31 cellular contexts compared by ENCODE assay signal in the genomic region with DNA sequence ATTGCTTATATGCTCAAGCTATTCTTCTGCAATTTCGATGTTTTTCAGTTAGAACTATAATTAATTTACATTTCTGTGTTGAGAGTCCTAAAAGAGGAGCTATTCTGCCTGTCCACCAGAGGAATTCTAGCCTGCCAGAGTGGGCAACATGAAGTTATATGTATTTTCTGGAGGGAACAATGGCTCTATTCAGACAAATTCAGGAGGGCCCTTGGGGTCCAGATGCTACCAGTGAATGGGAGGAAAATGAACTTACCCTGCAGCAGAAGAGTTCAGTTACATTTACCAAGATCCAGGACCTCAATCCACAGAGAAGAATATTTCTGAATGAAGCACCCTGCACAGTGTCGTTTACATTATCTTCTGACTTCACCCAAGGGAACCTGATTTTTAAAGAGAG.
"Had no signal": no experiment of that assay in that cellular context is flagged by ENCODE, and none has a peak within 500 bp of the region (broad histone marks: within the 10 kb centered on the region; RNA-seq: fewer than 3 reads in every experiment).

No MANE protein-coding gene starts in this region.

- ATAC-seq: activated CD4-positive, CD25-positive, alpha-beta regulatory T cell treated with anti-CD3 and anti-CD28 coated beads, Interleukin-2, amount 50 U/mL, for 24 hours; activated CD8-positive, alpha-beta T cell treated with anti-CD3 and anti-CD28 coated beads for 36 hours; activated T-cell treated with anti-CD3 and anti-CD28 coated beads, Interleukin-2, amount 50 U/mL, for 4 hours; activated T-helper 17 cell treated with anti-CD3 and anti-CD28 coated beads, Interleukin-2, amount 50 U/mL, for 72 hours; body of pancreas; esophagus mucosa; gastrocnemius medialis; T-helper 17 cell had no signal

- H3K4me1 Mint-ChIP-seq: activated B cell treated with CpG ODN at 0.5 μM for 24 hours; activated T-helper 17 cell treated with anti-CD3 and anti-CD28 coated beads, Interleukin-2, amount 50 U/mL, for 72 hours; endodermal cell had no signal

- H3K27ac ChIP-seq: body of pancreas, dorsolateral prefrontal cortex, gastrocnemius medialis, WERI-Rb-1 had no signal

- H3K4me3 Mint-ChIP-seq: activated B cell treated with CpG ODN at 0.5 μM for 24 hours; activated CD8-positive, alpha-beta T cell treated with anti-CD3 and anti-CD28 coated beads for 36 hours; activated naive CD8-positive, alpha-beta T cell; activated T-cell treated with anti-CD3 and anti-CD28 coated beads, Interleukin-2, amount 50 U/mL, for 4 hours; activated T-helper 17 cell treated with anti-CD3 and anti-CD28 coated beads, Interleukin-2, amount 50 U/mL, for 72 hours; dendritic cell treated with granulocyte-macrophage colony-stimulating factor and Interleukin-4, amounts not matched to agents 40 ng/mL and 50 ng/mL, for 4 days; endodermal cell; T-helper 17 cell; T-helper 2 cell treated with Interferon-gamma antibody and Interleukin-4, amounts not matched to agents 5 μg/mL and 100 μg/mL, for 36 hours had no signal

- H3K27ac Mint-ChIP-seq: activated B cell treated with CpG ODN at 0.5 μM for 24 hours; activated CD8-positive, alpha-beta T cell treated with anti-CD3 and anti-CD28 coated beads for 36 hours; activated naive CD8-positive, alpha-beta T cell; activated T-helper 17 cell treated with anti-CD3 and anti-CD28 coated beads, Interleukin-2, amount 50 U/mL, for 72 hours; dendritic cell treated with granulocyte-macrophage colony-stimulating factor and Interleukin-4, amounts not matched to agents 40 ng/mL and 50 ng/mL, for 4 days; endodermal cell; T-helper 17 cell; T-helper 2 cell treated with Interferon-gamma antibody and Interleukin-4, amounts not matched to agents 5 μg/mL and 100 μg/mL, for 36 hours had no signal

- H3K27me3 Mint-ChIP-seq: activated CD8-positive, alpha-beta T cell treated with anti-CD3 and anti-CD28 coated beads for 36 hours; activated naive CD8-positive, alpha-beta T cell; activated T-helper 17 cell treated with anti-CD3 and anti-CD28 coated beads, Interleukin-2, amount 50 U/mL, for 72 hours; dendritic cell treated with granulocyte-macrophage colony-stimulating factor and Interleukin-4, amounts not matched to agents 40 ng/mL and 50 ng/mL, for 4 days had no signal

- H3K9me3 ChIP-seq: body of pancreas, gastrocnemius medialis had no signal

- H3K27me3 ChIP-seq: body of pancreas, gastrocnemius medialis had no signal

- H3K9me3 Mint-ChIP-seq: activated B cell treated with CpG ODN at 0.5 μM for 24 hours; activated CD8-positive, alpha-beta T cell treated with anti-CD3 and anti-CD28 coated beads for 36 hours; activated T-cell treated with anti-CD3 and anti-CD28 coated beads, Interleukin-2, amount 50 U/mL, for 4 hours; activated T-helper 17 cell treated with anti-CD3 and anti-CD28 coated beads, Interleukin-2, amount 50 U/mL, for 72 hours; dendritic cell treated with granulocyte-macrophage colony-stimulating factor and Interleukin-4, amounts not matched to agents 40 ng/mL and 50 ng/mL, for 4 days; endodermal cell; T-helper 2 cell treated with Interferon-gamma antibody and Interleukin-4, amounts not matched to agents 5 μg/mL and 100 μg/mL, for 36 hours had no signal

- H3K4me3 ChIP-seq: body of pancreas, coronary artery, dorsolateral prefrontal cortex, gastrocnemius medialis had no signal

- DNase-seq: activated B cell treated with CpG ODN at 0.5 μM for 24 hours; activated CD4-positive, alpha-beta T cell treated with anti-CD3 and anti-CD28 coated beads for 48 hours; activated CD4-positive, alpha-beta T cell treated with anti-CD3 and anti-CD28 coated beads, Interleukin-2, amount 50 U/mL, for 1 hour; activated CD4-positive, alpha-beta T cell treated with anti-CD3 and anti-CD28 coated beads, Interleukin-2, amount 50 U/mL, for 48 hours; activated CD8-positive, alpha-beta memory T cell treated with anti-CD3 and anti-CD28 coated beads for 24 hours; activated CD8-positive, alpha-beta T cell treated with anti-CD3 and anti-CD28 coated beads for 36 hours; activated effector memory CD4-positive, alpha-beta T cell treated with Interleukin-2 at 50 U/mL for 16 hours; activated gamma-delta T cell treated with Interleukin-2 at 50 U/mL for 16 hours; activated naive CD4-positive, alpha-beta T cell treated with anti-CD3 and anti-CD28 coated beads, Interleukin-2, amount 50 U/mL, for 16 hours; activated naive CD4-positive, alpha-beta T cell treated with Interleukin-2 at 50 U/mL for 16 hours; activated T-cell treated with anti-CD3 and anti-CD28 coated beads, Interleukin-2, amount 50 U/mL, for 4 hours; amniotic stem cell; anterior cingulate cortex; body of pancreas; caudate nucleus; dorsolateral prefrontal cortex; effector memory CD4-positive, alpha-beta T cell; endodermal cell; gastrocnemius medialis; glutamatergic neuron; T-helper 1 cell; T-helper 17 cell; T1000; WERI-Rb-1 had no signal

- H3K36me3 ChIP-seq: gastrocnemius medialis, WERI-Rb-1 had no signal
